Comparison of ENCODE assay signal across 23 cellular contexts in the genomic region with DNA sequence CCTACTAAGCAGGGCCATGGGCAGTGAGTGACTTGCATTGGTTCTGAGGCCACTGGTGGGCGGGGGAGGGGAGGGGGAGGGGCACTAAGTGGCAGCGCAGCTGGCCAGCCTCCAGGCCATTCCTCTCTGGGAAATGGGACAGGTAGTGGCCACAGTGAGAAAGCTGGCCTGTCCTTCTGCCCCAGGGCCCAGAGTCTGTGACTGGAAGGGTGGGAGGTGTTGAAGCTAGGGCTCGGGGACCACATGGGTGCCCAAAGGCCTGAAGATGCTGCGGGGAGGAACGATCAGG. TPM values are rescaled to one million over a fixed set of nuclear protein-coding genes. Genes with fewer than 3 reads are reported as not detected.
A peak's percentile ranks its signal among the peaks of the same experiment; 100 is the strongest.
DNase-seq lines count a peak whose midpoint lies in the region; TF ChIP-seq lines count a peak whose summit lies in the region.
"Had no signal": no experiment of that assay in that cellular context is flagged by ENCODE, and none has a peak within 500 bp of the region (broad histone marks: within the 10 kb centered on the region; RNA-seq: fewer than 3 reads in every experiment).

No MANE protein-coding gene starts in this region.

- H3K79me2 ChIP-seq in H9 (ENCODE audit: insufficient read depth, low read length) = no peaks in the 10 kb centered on the region

- no peak overlapping the region for H4K5ac ChIP-seq in H9 (ENCODE audit: insufficient read length, low read depth, low read length)

- H3K36me3 ChIP-seq in neuronal stem cell (replicated peaks in 1 of 2; ENCODE audit: control insufficient read depth in 2 of 2, insufficient read depth in 2 of 2, low read length in 2 of 2) (no peaks in the 10 kb centered on the region), right atrium auricular region (no peaks in the 10 kb centered on the region)
- H3K36me3 ChIP-seq: BE2C, BLaER1 had no signal

- DNase-seq in H9 = peak; percentile 61
- DNase-seq in RWPE1 (ENCODE audit: low spot score) = no peak
- DNase-seq in neuronal stem cell (ENCODE audit: low spot score) = no peak
- no peak for DNase-seq in DMS53 (lab: John Stamatoyannopoulos, UW)
- no peak for DNase-seq in lower leg skin (ENCODE audit: low spot score in 2 of 2)
- no peak for DNase-seq in right atrium auricular region (ENCODE audit: low spot score)
- DNase-seq in putamen (ENCODE audit: low spot score) = no peak
- DNase-seq: 8988T; ACHN; BE2C; C1 segment of cervical spinal cord; CD4-positive, alpha-beta memory T cell; CD4-positive, CD25-positive, alpha-beta regulatory T cell; CD8-positive, alpha-beta memory T cell; COR-L47; DMS 273 treated with DMSO at 0.1 percent for 48 hours; DMS153; DMS79 treated with DMSO at 0.1 percent for 48 hours; GF-D8 had no signal

- H3K27me3 Mint-ChIP-seq in H9 (ENCODE audit: low read depth) = peaks cover 54% of the 10 kb centered on the region

- no peak overlapping the region for H4K91ac ChIP-seq in H9 (ENCODE audit: insufficient read length, low read depth, low read length)
- H4K91ac ChIP-seq in neuronal stem cell (ENCODE audit: low read depth, low read length, poor library complexity) = no peak overlapping the region

- H3K4me2 ChIP-seq in H9 (ENCODE audit: insufficient read depth, insufficient read length, low read length) (no peak overlapping the region), neuronal stem cell (ENCODE audit: insufficient read depth, low read length, poor library complexity, severe bottlenecking) (no peak overlapping the region)
- H3K4me2 ChIP-seq: BLaER1 had no signal

- no peaks in the 10 kb centered on the region for H4K20me1 ChIP-seq in H9 (ENCODE audit: control insufficient read depth, insufficient read depth, insufficient read length)
- H4K20me1 ChIP-seq: BLaER1 had no signal

- H3K23ac ChIP-seq in H9 (ENCODE audit: insufficient read length, low read depth, low read length) (no peak overlapping the region), neuronal stem cell (ENCODE audit: low read depth, low read length, poor library complexity) (no peak overlapping the region)

- H3K79me1 ChIP-seq in H9 (ENCODE audit: insufficient read depth, low read depth, low read length, poor library complexity, severe bottlenecking) (no peaks in the 10 kb centered on the region), neuronal stem cell (ENCODE audit: low read depth, low read length) (peaks cover 3% of the 10 kb centered on the region)

- no peak for TF ChIP-seq CTCF in H9 (conservative IDR thresholded peaks at IDR 0.05)
- TF ChIP-seq CTCF in RWPE1 (conservative IDR thresholded peaks at IDR 0.05; ENCODE audit: low read depth) = no peak
- TF ChIP-seq CTCF in lower leg skin (IDR thresholded peaks at IDR 0.05) = no peak
- no peak for TF ChIP-seq CTCF in right atrium auricular region (IDR thresholded peaks at IDR 0.05)

- no peak overlapping the region for H3K27ac Mint-ChIP-seq in H9
- H3K27ac Mint-ChIP-seq: CD14-positive monocyte; CD4-positive, alpha-beta memory T cell; CD4-positive, CD25-positive, alpha-beta regulatory T cell; CD8-positive, alpha-beta memory T cell had no signal

- H3T11ph ChIP-seq in H9 (ENCODE audit: low read length) = no peak overlapping the region

- CTCF ChIA-PET in RWPE1 (lab: Yijun Ruan, JAX) = interaction anchor here (0.6 to 2.2 kb wide), 5 partner anchors 14 to 110 kb away, joined by 3 to 11 read pairs (median 4); no protein-coding TSS in a partner anchor

- H3K9me3 ChIP-seq in H9 (ENCODE audit: control insufficient read depth, low read depth, low read length) (no peaks in the 10 kb centered on the region), neuronal stem cell (replicated peaks in 1 of 2; ENCODE audit: control insufficient read depth in 2 of 2, insufficient read depth in 1 of 2, low read depth in 1 of 2, low read length in 2 of 2) (no peaks in the 10 kb centered on the region), right atrium auricular region (no peaks in the 10 kb centered on the region)
- H3K9me3 ChIP-seq: BE2C, BLaER1 had no signal

- no peak overlapping the region for H3K18ac ChIP-seq in H9 (ENCODE audit: insufficient read length, low read depth, low read length)
- H3K18ac ChIP-seq in neuronal stem cell (ENCODE audit: low read length) = peak overlapping the region; percentile 65

- H3K36me3 Mint-ChIP-seq in H9 (ENCODE audit: insufficient read depth in 1 of 3, low read depth in 3 of 3) = no peaks in the 10 kb centered on the region; a peak in 1 of 7 replicates
- H3K36me3 Mint-ChIP-seq: CD14-positive monocyte; CD4-positive, alpha-beta memory T cell; CD4-positive, CD25-positive, alpha-beta regulatory T cell; CD8-positive, alpha-beta memory T cell had no signal

- H4K8ac ChIP-seq in H9 (replicated peaks; ENCODE audit: insufficient read length, low read depth, low read length) (no peak overlapping the region), neuronal stem cell (ENCODE audit: low read depth, low read length) (no peak overlapping the region)

- H3K4ac ChIP-seq in H9 (ENCODE audit: low read depth, low read length) (no peak overlapping the region), neuronal stem cell (ENCODE audit: low read length) (no peak overlapping the region)

- no peak for TF ChIP-seq POLR2A in lower leg skin (IDR thresholded peaks at IDR 0.05)

- intact Hi-C loops in lower leg skin (cut with DNase I; ENCODE audit: low total_unique reads) = no loop called here

- no peaks in the 10 kb centered on the region; a peak in 2 of 5 replicates for H3K9me3 Mint-ChIP-seq in H9
- H3K9me3 Mint-ChIP-seq: CD4-positive, CD25-positive, alpha-beta regulatory T cell; CD8-positive, alpha-beta memory T cell had no signal

- H3K56ac ChIP-seq in H9 (ENCODE audit: insufficient read length, low read depth, low read length) = no peak overlapping the region

- no peak overlapping the region for H2BK12ac ChIP-seq in H9 (ENCODE audit: insufficient read length, low read depth, low read length)
- no peak overlapping the region for H2BK12ac ChIP-seq in neuronal stem cell (ENCODE audit: low read length)

- no peak overlapping the region for H3K14ac ChIP-seq in H9 (ENCODE audit: insufficient read depth, low read length)
- H3K14ac ChIP-seq in neuronal stem cell (ENCODE audit: low read length) = no peak overlapping the region

- H2BK20ac ChIP-seq in H9 (ENCODE audit: low read depth, low read length, poor library complexity, severe bottlenecking) = no peak overlapping the region

- POLR2A ChIA-PET in RWPE1 (lab: Yijun Ruan, JAX; ENCODE audit: low non-redundant PET) = no interaction called here

- no peaks in the 10 kb centered on the region for H3K23me2 ChIP-seq in H9 (ENCODE audit: insufficient read length, low read depth, low read length, poor library complexity, severe bottlenecking)

- no CpG with 5 or more reads among the region's 5 CpGs for WGBS in H9 (ENCODE audit: extremely low coverage, insufficient read length, low lambda C conversion rate)
- no CpG with 5 or more reads among the region's 5 CpGs for WGBS in neuronal stem cell (ENCODE audit: extremely low coverage in 2 of 2, insufficient read length in 2 of 2, insufficient replicate concordance in 1 of 2), 2 donors
- WGBS in lower leg skin, 2 donors = 58 to 59% methylated on average over 5 of the region's 5 CpGs

- H3K27ac ChIP-seq in H9 (ENCODE audit: insufficient read length, low read depth, low read length) = no peak overlapping the region
- peak overlapping the region; percentile 62 for H3K27ac ChIP-seq in RWPE1
- no peak overlapping the region for H3K27ac ChIP-seq in neuronal stem cell (replicated peaks; ENCODE audit: low read length)
- no peak overlapping the region for H3K27ac ChIP-seq in right atrium auricular region
- H3K27ac ChIP-seq: BLaER1 had no signal

- no peak overlapping the region for H3K4me3 ChIP-seq in neuronal stem cell (ENCODE audit: low read length in 2 of 2)
- H3K4me3 ChIP-seq in lower leg skin (ENCODE audit: low read depth, poor library complexity, severe bottlenecking) = no peak overlapping the region
- no peak overlapping the region for H3K4me3 ChIP-seq in right atrium auricular region
- H3K4me3 ChIP-seq: BLaER1 had no signal

- H3K4me3 Mint-ChIP-seq in H9 = no peak overlapping the region
- H3K4me3 Mint-ChIP-seq: CD4-positive, alpha-beta memory T cell; CD4-positive, CD25-positive, alpha-beta regulatory T cell; CD8-positive, alpha-beta memory T cell had no signal

- H3K4me1 ChIP-seq in H9 (ENCODE audit: insufficient read depth, low read length) = no peaks in the 10 kb centered on the region; the same call in 1 of the 2 replicates
- H3K4me1 ChIP-seq in neuronal stem cell (ENCODE audit: control insufficient read depth in 2 of 2, insufficient read depth in 1 of 2, low read depth in 1 of 2, low read length in 2 of 2) = peaks cover 0 to 5% of the 10 kb centered on the region in 2 donors
- no peaks in the 10 kb centered on the region for H3K4me1 ChIP-seq in right atrium auricular region
- H3K4me1 ChIP-seq: BE2C had no signal

- H3K9ac ChIP-seq in H9 (ENCODE audit: extremely low read depth, insufficient read length, low read length) (no peak overlapping the region), neuronal stem cell (ENCODE audit: low read depth, low read length, poor library complexity) (no peak overlapping the region)
- H3K9ac ChIP-seq: BLaER1 had no signal

- H2BK5ac ChIP-seq in H9 (ENCODE audit: insufficient read length, low read length) (no peak overlapping the region), neuronal stem cell (ENCODE audit: low read length) (no peak overlapping the region)

- H2BK15ac ChIP-seq in H9 (ENCODE audit: low read depth, low read length) (no peak overlapping the region), neuronal stem cell (ENCODE audit: low read length) (no peak overlapping the region)

- H2AFZ ChIP-seq in H9 (ENCODE audit: low read length) (no peak overlapping the region), neuronal stem cell (ENCODE audit: low read length) (no peak overlapping the region)

- H2BK120ac ChIP-seq in H9 (ENCODE audit: low read depth, low read length, poor library complexity, severe bottlenecking) (no peak overlapping the region), neuronal stem cell (ENCODE audit: low read depth, low read length) (no peak overlapping the region)

- no peaks in the 10 kb centered on the region for H3K27me3 ChIP-seq in H9 (ENCODE audit: insufficient read depth, low read length)
- H3K27me3 ChIP-seq in neuronal stem cell (ENCODE audit: control insufficient read depth in 3 of 3, insufficient read depth in 3 of 3, low read depth in 1 of 3, low read length in 3 of 3) = peaks cover 0 to 60% (median 2%) of the 10 kb centered on the region in 3 experiments
- H3K27me3 ChIP-seq in right atrium auricular region = no peaks in the 10 kb centered on the region
- H3K27me3 ChIP-seq: BE2C, BLaER1 had no signal

- peaks cover 15 to 17% of the 10 kb centered on the region in 2 experiments for H3K4me1 Mint-ChIP-seq in H9
- H3K4me1 Mint-ChIP-seq: CD4-positive, alpha-beta memory T cell; CD4-positive, CD25-positive, alpha-beta regulatory T cell; CD8-positive, alpha-beta memory T cell had no signal

- H2AK5ac ChIP-seq in H9 (ENCODE audit: insufficient read length, low read length) = no peak overlapping the region
- H2AK5ac ChIP-seq in neuronal stem cell (ENCODE audit: low read depth, low read length) = peak overlapping the region; percentile 11

RNA-seq across cellular contexts. Expression of gene ALOX12B, which starts 0.4 kb away (rescaled TPM):
- 0.86 and 1.2 TPM in 2 replicates for total RNA-seq in H9 (2021)
- 0.33 TPM for polyA plus RNA-seq in neuronal stem cell (2013, experiment 1 of 2)
- 0.29 TPM for polyA plus RNA-seq in neuronal stem cell (2013, experiment 2 of 2)
- total RNA-seq in lower leg skin = 100 to 1,000 TPM; 131 to 246 (median 157) TPM
- total RNA-seq in right atrium auricular region = under 1 TPM in 1 of 2 donors, not detected in 1; 0.43 TPM
- total RNA-seq: CD4-positive, CD25-positive, alpha-beta regulatory T cell had no signal
- polyA plus RNA-seq: AG04450; CD14-positive monocyte; CD8-positive, alpha-beta memory T cell had no signal

RNA-seq across cellular contexts. Expression of gene ALOXE3, which starts 30.4 kb away (rescaled TPM):
- total RNA-seq in H9 (2021) (0.13 and 0.42 TPM in 2 replicates), lower leg skin (100 to 1,000 TPM in 1 of 4 donors, 10 to 100 TPM in 3; 73.8 to 143 (median 88.2) TPM), right atrium auricular region (under 1 TPM in 1 of 2 donors, not detected in 1; 0.20 TPM)
- 0.07 TPM for polyA plus RNA-seq in neuronal stem cell (2013, experiment 1 of 2)
- 0.11 TPM for polyA plus RNA-seq in neuronal stem cell (2013, experiment 2 of 2)
- total RNA-seq: A673; CD8-positive, alpha-beta memory T cell had no signal
- polyA plus RNA-seq: CD14-positive monocyte; CD8-positive, alpha-beta memory T cell had no signal

RNA-seq across cellular contexts. Expression of gene HES7, which starts 36.0 kb away (rescaled TPM):
- total RNA-seq in H9 (2021) = 0.26 and 0.33 TPM in 2 replicates
- 5.8 TPM for polyA plus RNA-seq in neuronal stem cell (2013, experiment 1 of 2)
- polyA plus RNA-seq in neuronal stem cell (2013, experiment 2 of 2) = 4.2 TPM
- total RNA-seq in lower leg skin = not detected
- total RNA-seq in right atrium auricular region = not detected
- total RNA-seq: CD4-positive, alpha-beta memory T cell; CD4-positive, CD25-positive, alpha-beta regulatory T cell had no signal
- polyA plus RNA-seq: AG04450; CD14-positive monocyte; CD4-positive, alpha-beta memory T cell; CD4-positive, CD25-positive, alpha-beta regulatory T cell; CD8-positive, alpha-beta memory T cell had no signal

RNA-seq across cellular contexts. Expression of gene ALOX15B, which starts 49.0 kb away (rescaled TPM):
- total RNA-seq in H9 (2021) (0.11 TPM in 1 of 2 replicates, not detected in the other), lower leg skin (100 to 1,000 TPM in 1 of 4 donors, 10 to 100 TPM in 3; 13.9 to 116 (median 59.9) TPM), right atrium auricular region (1 to 10 TPM; 1.2 to 1.8 TPM)
- not detected for polyA plus RNA-seq in neuronal stem cell (2013, experiment 1 of 2)
- polyA plus RNA-seq in neuronal stem cell (2013, experiment 2 of 2) = not detected
- total RNA-seq: CD4-positive, CD25-positive, alpha-beta regulatory T cell; CD8-positive, alpha-beta memory T cell had no signal
- polyA plus RNA-seq: AG04450; CD4-positive, alpha-beta memory T cell; CD4-positive, CD25-positive, alpha-beta regulatory T cell; CD8-positive, alpha-beta memory T cell had no signal

Comparison
In these comparisons a context has a peak if more than half of its experiments do, and no peak if none do; other contexts are left out.
1. RNA of gene ALOX12B, which starts 0.4 kb away (total RNA-seq): 131 to 246 TPM in lower leg skin; 0.86 to 1.2 TPM in H9 and 0.43 TPM in right atrium auricular region; every median in the first group is over 10 times any median in the second.
2. RNA of gene ALOXE3, which starts 30.4 kb away (total RNA-seq): 73.8 to 143 TPM in lower leg skin; 0.20 TPM in right atrium auricular region and 0.13 to 0.42 TPM in H9; every median in the first group is over 10 times any median in the second.